ENCODE assay signal across 18 cellular contexts in genomic region chr17:65539867-65540266, GRCh38. TPM values are rescaled to one million over a fixed set of nuclear protein-coding genes. Genes with fewer than 3 reads are reported as not detected.
A peak's percentile ranks its signal among the peaks of the same experiment; 100 is the strongest.
DNase-seq lines count a peak whose midpoint lies in the region; ATAC-seq and TF ChIP-seq lines count a peak whose summit lies in the region.
"Had no signal": no experiment of that assay in that cellular context is flagged by ENCODE, and none has a peak within 500 bp of the region (broad histone marks: within the 10 kb centered on the region; RNA-seq: fewer than 3 reads in every experiment).

No MANE protein-coding gene starts in this region.

- peaks cover 72% of the 10 kb centered on the region for H3K4me1 Mint-ChIP-seq in CD4-positive, alpha-beta T cell (ENCODE audit: low read depth)
- H3K4me1 Mint-ChIP-seq in GM23338 = peaks cover 42% of the 10 kb centered on the region
- H3K4me1 Mint-ChIP-seq in nephron = peaks cover 65% of the 10 kb centered on the region
- H3K4me1 Mint-ChIP-seq: B cell had no signal

- no peaks in the 10 kb centered on the region for H3K27me3 ChIP-seq in CD4-positive, alpha-beta T cell (ENCODE audit: control insufficient read depth, insufficient read depth, low read length)
- H3K27me3 ChIP-seq in GM23338 (ENCODE audit: insufficient read depth) = no peaks in the 10 kb centered on the region

- peak overlapping the region; percentile 89 for H3K27ac Mint-ChIP-seq in CD4-positive, alpha-beta T cell
- no peak overlapping the region for H3K27ac Mint-ChIP-seq in GM23338
- H3K27ac Mint-ChIP-seq in nephron = peak overlapping the region in 2 of 3 experiments; percentile 94 to 95
- H3K27ac Mint-ChIP-seq: B cell, HFFc6 had no signal

- no peaks in the 10 kb centered on the region for H3K27me3 Mint-ChIP-seq in CD4-positive, alpha-beta T cell
- H3K27me3 Mint-ChIP-seq in GM23338 (ENCODE audit: insufficient read depth, low read depth, poor library complexity) (peaks cover 15% of the 10 kb centered on the region), nephron (ENCODE audit: low read depth) (no peaks in the 10 kb centered on the region)
- H3K27me3 Mint-ChIP-seq: B cell had no signal

- H3K4me3 ChIP-seq in GM23338 = no peak overlapping the region
- H3K4me3 ChIP-seq: GM23248 had no signal

- POLR2A ChIA-PET in CD4-positive, alpha-beta T cell (lab: Charles Lee) = interaction anchor here (1.6 to 3.3 kb wide), 5 partner anchors 13 to 44 kb away, joined by 4 to 21 read pairs (median 5); no protein-coding TSS in a partner anchor

- no peaks in the 10 kb centered on the region for H3F3A ChIP-seq in GM23338 (replicated peaks; ENCODE audit: low read depth)

- H3K79me2 ChIP-seq in GM23338 (replicated peaks; ENCODE audit: insufficient read depth) = peaks cover 41% of the 10 kb centered on the region

- peak overlapping the region; percentile 83 for H3K4me3 Mint-ChIP-seq in CD4-positive, alpha-beta T cell
- no peak overlapping the region for H3K4me3 Mint-ChIP-seq in GM23338
- no peak overlapping the region for H3K4me3 Mint-ChIP-seq in nephron
- H3K4me3 Mint-ChIP-seq: B cell, HFFc6 had no signal

- CTCF ChIA-PET in CD4-positive, alpha-beta T cell (lab: Charles Lee) = interaction anchor here (3.3 kb wide), 1 partner anchor 17 kb away, joined by 17 read pairs; no protein-coding TSS in a partner anchor

- H3K36me3 ChIP-seq in GM23338 (ENCODE audit: insufficient read depth) = peaks cover 21% of the 10 kb centered on the region

- H3K27ac ChIP-seq in CD4-positive, alpha-beta T cell (ENCODE audit: low read depth, low read length) = no peak overlapping the region
- H3K27ac ChIP-seq in GM23338 (ENCODE audit: low read depth) (peak overlapping the region; percentile 40; the same call in 1 of the 2 replicates), angular gyrus (ENCODE audit: low read depth, low read length) (peak overlapping the region; percentile 71)
- H3K27ac ChIP-seq: GM23248 had no signal

- no peaks in the 10 kb centered on the region; the same call in 1 of the 2 replicates for H3K9me2 ChIP-seq in GM23338 (ENCODE audit: insufficient read depth)

- no peak for TF ChIP-seq CTCF in CD4-positive, alpha-beta T cell (IDR thresholded peaks at IDR 0.05)
- TF ChIP-seq CTCF in GM23338 (conservative IDR thresholded peaks at IDR 0.05; ENCODE audit: low read depth in 2 of 2) (no peak), nephron (IDR thresholded peaks at IDR 0.05; ENCODE audit: unreplicated experiment in 3 of 3) (no peak)

- DNase-seq in CD4-positive, alpha-beta T cell = no peak
- DNase-seq in GM23338 (ENCODE audit: low spot score) = no peak
- DNase-seq in NCI-H345 treated with DMSO at 0.1 percent for 48 hours (lab: John Stamatoyannopoulos, UW; ENCODE audit: unreplicated experiment) = no peak
- no peak for DNase-seq in activated gamma-delta T cell treated with Interleukin-2 at 50 U/mL for 16 hours
- DNase-seq in stimulated activated CD4-positive, alpha-beta T cell treated with anti-CD3 and anti-CD28 coated beads, Interleukin-12 subunit alpha, Interleukin-12 subunit beta, amount 100 ng/mL, for 4 hours = no peak
- DNase-seq: GF-D8, GM23248, HFFc6, MV-4-11, NCI-H1436, NCI-H2081 treated with DMSO at 0.1 percent for 48 hours, NCI-H226, NCI-H526 treated with DMSO at 0.1 percent for 48 hours, OCI-M1, RPMI8226 had no signal

- H2AFZ ChIP-seq in GM23338 = no peak overlapping the region
- H2AFZ ChIP-seq: GM23248 had no signal

- H3K9me3 ChIP-seq in CD4-positive, alpha-beta T cell (ENCODE audit: control insufficient read depth, low read length) = no peaks in the 10 kb centered on the region

- H3K36me3 Mint-ChIP-seq in CD4-positive, alpha-beta T cell (ENCODE audit: low read depth) = peaks cover 96% of the 10 kb centered on the region
- H3K36me3 Mint-ChIP-seq in GM23338 (ENCODE audit: low read depth) (peaks cover 94% of the 10 kb centered on the region), nephron (ENCODE audit: low read depth) (peaks cover 86% of the 10 kb centered on the region)

- ATAC-seq in CD4-positive, alpha-beta T cell (ENCODE audit: poor library complexity) = no peak
- ATAC-seq in GM23338 = no peak

- no peaks in the 10 kb centered on the region for H3K9me3 Mint-ChIP-seq in CD4-positive, alpha-beta T cell
- H3K9me3 Mint-ChIP-seq in GM23338 (no peaks in the 10 kb centered on the region), nephron (no peaks in the 10 kb centered on the region)
- H3K9me3 Mint-ChIP-seq: HFFc6 had no signal

- intact Hi-C loops in CD4-positive, alpha-beta T cell (cut with DNase I, micrococcal nuclease) = loop anchor here in 1 of 2 experiments (2.0 kb wide), 1 partner anchor 17 kb away; no protein-coding TSS in a partner anchor

- peaks cover 22% of the 10 kb centered on the region for H3K4me1 ChIP-seq in GM23338 (ENCODE audit: insufficient read depth)

- H3K4me2 ChIP-seq in GM23338 = peak overlapping the region; percentile 60; the same call in 1 of the 2 replicates

- H4K20me1 ChIP-seq in GM23338 (replicated peaks; ENCODE audit: insufficient read depth) = peaks cover 16% of the 10 kb centered on the region

TF ChIP-seq in GM23338, 12 proteins besides CTCF, POLR2A, EP300 and RAD21 (continues in another document):
- TF ChIP-seq CREB1 (CRISPR knock-in tag; IDR thresholded peaks at IDR 0.05; ENCODE audit: low read depth) (no peak), NANOG (IDR thresholded peaks at IDR 0.05; ENCODE audit: borderline replicate concordance) (no peak), ZNF331 (CRISPR knock-in tag; IDR thresholded peaks at IDR 0.05; ENCODE audit: low read depth) (no peak), JUNB (IDR thresholded peaks at IDR 0.05; ENCODE audit: unreplicated experiment) (no peak), ZNF114 (CRISPR knock-in tag; IDR thresholded peaks at IDR 0.05) (no peak)
- TF ChIP-seq, protein P1, sequence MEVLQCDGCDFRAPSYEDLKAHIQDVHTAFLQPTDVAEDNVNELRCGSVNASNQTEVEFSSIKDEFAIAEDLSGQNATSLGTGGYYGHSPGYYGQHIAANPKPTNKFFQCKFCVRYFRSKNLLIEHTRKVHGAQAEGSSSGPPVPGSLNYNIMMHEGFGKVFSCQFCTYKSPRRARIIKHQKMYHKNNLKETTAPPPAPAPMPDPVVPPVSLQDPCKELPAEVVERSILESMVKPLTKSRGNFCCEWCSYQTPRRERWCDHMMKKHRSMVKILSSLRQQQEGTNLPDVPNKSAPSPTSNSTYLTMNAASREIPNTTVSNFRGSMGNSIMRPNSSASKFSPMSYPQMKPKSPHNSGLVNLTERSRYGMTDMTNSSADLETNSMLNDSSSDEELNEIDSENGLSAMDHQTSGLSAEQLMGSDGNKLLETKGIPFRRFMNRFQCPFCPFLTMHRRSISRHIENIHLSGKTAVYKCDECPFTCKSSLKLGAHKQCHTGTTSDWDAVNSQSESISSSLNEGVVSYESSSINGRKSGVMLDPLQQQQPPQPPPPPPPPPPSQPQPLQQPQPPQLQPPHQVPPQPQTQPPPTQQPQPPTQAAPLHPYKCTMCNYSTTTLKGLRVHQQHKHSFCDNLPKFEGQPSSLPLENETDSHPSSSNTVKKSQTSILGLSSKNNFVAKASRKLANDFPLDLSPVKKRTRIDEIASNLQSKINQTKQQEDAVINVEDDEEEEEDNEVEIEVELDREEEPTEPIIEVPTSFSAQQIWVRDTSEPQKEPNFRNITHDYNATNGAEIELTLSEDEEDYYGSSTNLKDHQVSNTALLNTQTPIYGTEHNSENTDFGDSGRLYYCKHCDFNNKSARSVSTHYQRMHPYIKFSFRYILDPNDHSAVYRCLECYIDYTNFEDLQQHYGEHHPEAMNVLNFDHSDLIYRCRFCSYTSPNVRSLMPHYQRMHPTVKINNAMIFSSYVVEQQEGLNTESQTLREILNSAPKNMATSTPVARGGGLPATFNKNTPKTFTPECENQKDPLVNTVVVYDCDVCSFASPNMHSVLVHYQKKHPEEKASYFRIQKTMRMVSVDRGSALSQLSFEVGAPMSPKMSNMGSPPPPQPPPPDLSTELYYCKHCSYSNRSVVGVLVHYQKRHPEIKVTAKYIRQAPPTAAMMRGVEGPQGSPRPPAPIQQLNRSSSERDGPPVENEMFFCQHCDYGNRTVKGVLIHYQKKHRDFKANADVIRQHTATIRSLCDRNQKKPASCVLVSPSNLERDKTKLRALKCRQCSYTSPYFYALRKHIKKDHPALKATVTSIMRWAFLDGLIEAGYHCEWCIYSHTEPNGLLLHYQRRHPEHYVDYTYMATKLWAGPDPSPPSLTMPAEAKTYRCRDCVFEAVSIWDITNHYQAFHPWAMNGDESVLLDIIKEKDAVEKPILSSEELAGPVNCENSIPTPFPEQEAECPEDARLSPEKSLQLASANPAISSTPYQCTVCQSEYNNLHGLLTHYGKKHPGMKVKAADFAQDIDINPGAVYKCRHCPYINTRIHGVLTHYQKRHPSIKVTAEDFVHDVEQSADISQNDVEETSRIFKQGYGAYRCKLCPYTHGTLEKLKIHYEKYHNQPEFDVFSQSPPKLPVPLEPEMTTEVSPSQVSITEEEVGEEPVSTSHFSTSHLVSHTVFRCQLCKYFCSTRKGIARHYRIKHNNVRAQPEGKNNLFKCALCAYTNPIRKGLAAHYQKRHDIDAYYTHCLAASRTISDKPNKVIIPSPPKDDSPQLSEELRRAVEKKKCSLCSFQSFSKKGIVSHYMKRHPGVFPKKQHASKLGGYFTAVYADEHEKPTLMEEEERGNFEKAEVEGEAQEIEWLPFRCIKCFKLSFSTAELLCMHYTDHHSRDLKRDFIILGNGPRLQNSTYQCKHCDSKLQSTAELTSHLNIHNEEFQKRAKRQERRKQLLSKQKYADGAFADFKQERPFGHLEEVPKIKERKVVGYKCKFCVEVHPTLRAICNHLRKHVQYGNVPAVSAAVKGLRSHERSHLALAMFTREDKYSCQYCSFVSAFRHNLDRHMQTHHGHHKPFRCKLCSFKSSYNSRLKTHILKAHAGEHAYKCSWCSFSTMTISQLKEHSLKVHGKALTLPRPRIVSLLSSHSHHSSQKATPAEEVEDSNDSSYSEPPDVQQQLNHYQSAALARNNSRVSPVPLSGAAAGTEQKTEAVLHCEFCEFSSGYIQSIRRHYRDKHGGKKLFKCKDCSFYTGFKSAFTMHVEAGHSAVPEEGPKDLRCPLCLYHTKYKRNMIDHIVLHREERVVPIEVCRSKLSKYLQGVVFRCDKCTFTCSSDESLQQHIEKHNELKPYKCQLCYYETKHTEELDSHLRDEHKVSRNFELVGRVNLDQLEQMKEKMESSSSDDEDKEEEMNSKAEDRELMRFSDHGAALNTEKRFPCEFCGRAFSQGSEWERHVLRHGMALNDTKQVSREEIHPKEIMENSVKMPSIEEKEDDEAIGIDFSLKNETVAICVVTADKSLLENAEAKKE (CRISPR knock-in tag; IDR thresholded peaks at IDR 0.05) = no peak

RNA-seq across cellular contexts. Expression of gene AXIN2, which starts 21.6 kb away (rescaled TPM):
- total RNA-seq in CD4-positive, alpha-beta T cell = 10 to 100 TPM; 47.9 to 49.8 TPM
- 28.2 and 32.7 TPM in 2 replicates for total RNA-seq in GM23338 (2014; rRNA removed; shearing (Covaris generic))
- 8.0 and 9.4 TPM in 2 replicates for polyA plus RNA-seq in GM23338 (2016; fragmentation: Nextera tagmentation; extraction: Ambion mirVana)
